In genomic region chr1:151944859-151945575, GRCh38 we compare ENCODE assay signal across 2 cellular contexts.
TF ChIP-seq lines count a peak whose summit lies in the region.

No MANE protein-coding gene starts in this region.

TF ChIP-seq in A549, 52 proteins besides CTCF, POLR2A, EP300 and RAD21 (continued from another document):
- no peak for TF ChIP-seq ATOH8 (CRISPR knock-in tag; IDR thresholded peaks at IDR 0.05; ENCODE audit: low read depth)
- TF ChIP-seq BCL3 (IDR thresholded peaks at IDR 0.05) = no peak
- TF ChIP-seq NPAS2 (CRISPR knock-in tag; IDR thresholded peaks at IDR 0.05; ENCODE audit: borderline replicate concordance) = no peak
- no peak for TF ChIP-seq BHLHE40 (IDR thresholded peaks at IDR 0.05; ENCODE audit: low read depth, low read length)

TF ChIP-seq in SK-N-SH, 30 proteins besides CTCF, POLR2A, EP300 and RAD21 (continued from another document):
- TF ChIP-seq IRF3 (IDR thresholded peaks at IDR 0.05; ENCODE audit: low read depth, low read length) (no peak), ELF1 (IDR thresholded peaks at IDR 0.05) (no peak), TCF12 (IDR thresholded peaks at IDR 0.05) (no peak), RCOR1 (IDR thresholded peaks at IDR 0.05; ENCODE audit: low read length) (no peak), ZBTB33 (IDR thresholded peaks at IDR 0.05; ENCODE audit: borderline replicate concordance, low read depth) (no peak), RXRA (IDR thresholded peaks at IDR 0.05; ENCODE audit: borderline replicate concordance, low read depth) (no peak), FOXJ3 (CRISPR knock-in tag; IDR thresholded peaks at IDR 0.05) (no peak), REST (IDR thresholded peaks at IDR 0.05; ENCODE audit: low read depth, low read length) (no peak), SIN3A (IDR thresholded peaks at IDR 0.05; ENCODE audit: borderline replicate concordance, low read depth, low read length) (no peak), USF1 (IDR thresholded peaks at IDR 0.05; ENCODE audit: borderline replicate concordance, low read depth) (no peak), FOXM1 (IDR thresholded peaks at IDR 0.05; ENCODE audit: low read depth) (no peak), MEF2A (IDR thresholded peaks at IDR 0.05; ENCODE audit: borderline replicate concordance, low read depth) (no peak), RFX5 (IDR thresholded peaks at IDR 0.05; ENCODE audit: low read length) (no peak), PBX3 (IDR thresholded peaks at IDR 0.05) (no peak)
TF ChIP-seq in SK-N-SH: peak in this region for 0.
